In the genomic region with DNA sequence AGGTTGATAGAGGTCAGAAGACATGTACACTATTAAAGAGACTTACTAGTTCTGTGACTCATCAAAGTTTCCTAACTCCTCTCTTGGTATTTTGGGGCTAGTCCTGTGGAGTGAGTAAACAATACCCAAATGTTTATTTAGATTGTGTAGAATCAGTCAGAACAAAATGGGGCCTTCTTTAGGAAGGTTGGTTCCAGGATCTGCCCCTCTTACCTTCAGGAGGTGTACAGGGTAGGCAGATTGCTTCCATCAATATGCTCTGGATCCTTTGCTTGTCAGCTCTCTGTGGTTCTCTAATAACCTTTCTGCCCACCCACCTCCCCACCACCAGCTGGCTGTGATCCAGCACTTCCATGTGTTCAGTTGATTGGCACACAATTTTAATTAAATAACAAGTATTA, we compare ENCODE assay signal across 17 cellular contexts.
DNase-seq lines count a peak whose midpoint lies in the region; ATAC-seq, FAIRE-seq and TF ChIP-seq lines count a peak whose summit lies in the region.
"Had no signal": no experiment of that assay in that cellular context is flagged by ENCODE, and none has a peak within 500 bp of the region (broad histone marks: within the 10 kb centered on the region; RNA-seq: fewer than 3 reads in every experiment).

No MANE protein-coding gene starts in this region.

- H3K9me3 ChIP-seq in A549 (no peaks in the 10 kb centered on the region), HCT116 (ENCODE audit: control insufficient read depth in 1 of 2, insufficient read depth in 1 of 2, low read depth in 1 of 2, low read length in 2 of 2) (no peaks in the 10 kb centered on the region), RWPE2 (ENCODE audit: severe bottlenecking) (no peaks in the 10 kb centered on the region), MG63 (no peaks in the 10 kb centered on the region), sigmoid colon (no peaks in the 10 kb centered on the region)
- H3K9me3 ChIP-seq: neutrophil had no signal

- ATAC-seq in A549 (peak; percentile 30 to 86; a peak in 4 of 6 replicates), HCT116 (peak; percentile 59), RWPE2 (ENCODE audit: low read depth) (peak; percentile 84), HG02970 (IDR thresholded peaks at IDR 0.05; ENCODE audit: low FRiP score, unreplicated experiment) (no peak), HG02885 (IDR thresholded peaks at IDR 0.05; ENCODE audit: poor library complexity, unreplicated experiment) (no peak)
- ATAC-seq: T-helper 17 cell had no signal

- peak; percentile 17 to 55 for DNase-seq in A549 (ENCODE audit: low read depth in 1 of 2, low spot score in 1 of 2)
- DNase-seq in HCT116 (ENCODE audit: low read depth, low spot score): no peak
- DNase-seq in RWPE2 (ENCODE audit: low spot score): no peak
- peak; percentile 18 for DNase-seq in fibroblast of peridontal ligament (ENCODE audit: extremely low read depth)
- DNase-seq in MG63: no peak
- DNase-seq in sigmoid colon: no peak
- DNase-seq: activated CD4-positive, CD25-positive, alpha-beta regulatory T cell; activated effector memory CD4-positive, alpha-beta T cell treated with anti-CD3 and anti-CD28 coated beads, Interleukin-2, amount 50 U/mL, for 16 hours; anterior cingulate cortex; NCI-H1092; NCI-H774; T-helper 17 cell had no signal

- CTCF ChIA-PET in A549 (lab: Yijun Ruan, JAX) (no interaction called here), HCT116 (lab: Charles Lee) (interaction anchor here (1.4 kb wide), 1 partner anchor 283 kb away, joined by 6 read pairs; no protein-coding TSS in a partner anchor)

- no peaks in the 10 kb centered on the region for H3K79me2 ChIP-seq in HCT116 (ENCODE audit: insufficient read depth, low read length)
- H3K79me2 ChIP-seq: hepatocyte had no signal

- FAIRE-seq in A549 (lab: Jason Lieb, UNC): no peak
- FAIRE-seq: H1 had no signal

- H2AFZ ChIP-seq in HCT116 (ENCODE audit: low read depth, low read length, poor library complexity, severe bottlenecking): peak overlapping the region; percentile 91
- H2AFZ ChIP-seq: hepatocyte had no signal

- no TSS peak for BruUV-seq in HCT116 (replicated peaks; lab: Mats Ljungman, UMichigan)

- no peak for TF ChIP-seq POLR2A in A549 (IDR thresholded peaks at IDR 0.05; ENCODE audit: low read length)
- no peak for TF ChIP-seq POLR2A in HCT116 (IDR thresholded peaks at IDR 0.05; ENCODE audit: borderline replicate concordance, extremely low read depth, insufficient read depth, insufficient read length)
- TF ChIP-seq POLR2A in sigmoid colon (IDR thresholded peaks at IDR 0.05): no peak

- TF ChIP-seq EP300 in A549 (IDR thresholded peaks at IDR 0.05) (no peak), sigmoid colon (IDR thresholded peaks at IDR 0.05) (no peak)

- POLR2A ChIA-PET in A549 (lab: Yijun Ruan, JAX): no interaction called here
- POLR2A ChIA-PET in HCT116 (lab: Charles Lee): no interaction called here

- no peak overlapping the region for H3K9ac ChIP-seq in HCT116 (ENCODE audit: low read length)

- H3K9me2 ChIP-seq in HCT116 (ENCODE audit: insufficient read depth): no peaks in the 10 kb centered on the region

- TF ChIP-seq CTCF in A549 (IDR thresholded peaks at IDR 0.05) (no peak), HCT116 (IDR thresholded peaks at IDR 0.05 in 2 of 3, conservative IDR thresholded peaks at IDR 0.05 in 1 of 3; ENCODE audit: borderline replicate concordance in 1 of 3, insufficient read depth in 1 of 3, low read depth in 2 of 3, low read length in 2 of 3) (no peak), RWPE2 (IDR thresholded peaks at IDR 0.05; ENCODE audit: poor library complexity, severe bottlenecking) (no peak), sigmoid colon (IDR thresholded peaks at IDR 0.05) (no peak)

- H3K4me2 ChIP-seq in A549: peak overlapping the region; percentile 73
- peak overlapping the region; percentile 40; the same call in 1 of the 2 replicates for H3K4me2 ChIP-seq in HCT116 (ENCODE audit: low read length)
- H3K4me2 ChIP-seq: hepatocyte had no signal

- RAD21 ChIA-PET in HCT116 (lab: Charles Lee; ENCODE audit: low non-redundant PET in 1 of 2, low total read pairs in 2 of 2, uncharacterized antibody in 2 of 2, unreplicated experiment in 2 of 2): no interaction called here

- no peaks in the 10 kb centered on the region for H3K27me3 ChIP-seq in HCT116 (ENCODE audit: insufficient read depth, low read length)
- no peaks in the 10 kb centered on the region for H3K27me3 ChIP-seq in RWPE2 (ENCODE audit: insufficient read depth, poor library complexity, severe bottlenecking)
- no peaks in the 10 kb centered on the region for H3K27me3 ChIP-seq in MG63
- H3K27me3 ChIP-seq in sigmoid colon: no peaks in the 10 kb centered on the region
- H3K27me3 ChIP-seq: hepatocyte had no signal

- intact Hi-C loops in HCT116 (cut with micrococcal nuclease): no loop called here
- intact Hi-C loops in sigmoid colon (cut with DNase I): no loop called here

- no peaks in the 10 kb centered on the region for H4K20me1 ChIP-seq in HCT116 (ENCODE audit: insufficient read depth)

- H3K27ac ChIP-seq in A549 (peak overlapping the region; percentile 49 to 61; a peak in 4 of 6 replicates), HCT116 (ENCODE audit: low read depth, low read length) (no peak overlapping the region), RWPE2 (ENCODE audit: poor library complexity, severe bottlenecking) (no peak overlapping the region), sigmoid colon (no peak overlapping the region)
- H3K27ac ChIP-seq: hepatocyte, neutrophil had no signal

- H3K4me3 ChIP-seq in A549 (no peak overlapping the region), HCT116 (replicated peaks in 1 of 2; ENCODE audit: low read depth in 1 of 2, low read length in 2 of 2) (no peak overlapping the region), RWPE2 (ENCODE audit: severe bottlenecking) (no peak overlapping the region), MG63 (no peak overlapping the region), sigmoid colon (no peak overlapping the region)
- H3K4me3 ChIP-seq: hepatocyte had no signal

- peaks cover 62% of the 10 kb centered on the region for H3K4me1 ChIP-seq in A549
- H3K4me1 ChIP-seq in HCT116 (ENCODE audit: control insufficient read depth in 1 of 2, insufficient read depth in 2 of 2, low read length in 2 of 2): peaks cover 4 to 6% of the 10 kb centered on the region in 2 experiments; a peak in 3 of 4 replicates
- H3K4me1 ChIP-seq in RWPE2 (ENCODE audit: insufficient read depth, poor library complexity, severe bottlenecking): peaks cover 16% of the 10 kb centered on the region
- H3K4me1 ChIP-seq in sigmoid colon: peaks cover 0 to 19% (median 11%) of the 10 kb centered on the region in 4 donors

- H3K36me3 ChIP-seq in HCT116 (ENCODE audit: control insufficient read depth in 1 of 2, insufficient read depth in 2 of 2, low read length in 2 of 2) (no peaks in the 10 kb centered on the region), RWPE2 (ENCODE audit: low read depth) (no peaks in the 10 kb centered on the region), MG63 (no peaks in the 10 kb centered on the region), sigmoid colon (no peaks in the 10 kb centered on the region)
- H3K36me3 ChIP-seq: neutrophil had no signal

- TF ChIP-seq RAD21 in A549 (conservative IDR thresholded peaks at IDR 0.05 in 1 of 2, IDR thresholded peaks at IDR 0.05 in 1 of 2) (no peak), HCT116 (IDR thresholded peaks at IDR 0.05; ENCODE audit: low read depth) (no peak)

TF ChIP-seq in A549, 52 proteins besides CTCF, POLR2A, EP300 and RAD21:
- TF ChIP-seq FOSL2 (IDR thresholded peaks at IDR 0.05) (no peak), FOSL2 (CRISPR knock-in tag; IDR thresholded peaks at IDR 0.05) (peak; percentile 82), RFX5 (IDR thresholded peaks at IDR 0.05) (no peak), CEBPB (IDR thresholded peaks at IDR 0.05) (peak in 1 of 2 experiments; percentile 68; a peak in 2 of 4 replicates), ZNF302 (CRISPR knock-in tag; IDR thresholded peaks at IDR 0.05) (no peak), NPAS2 (CRISPR knock-in tag; IDR thresholded peaks at IDR 0.05; ENCODE audit: borderline replicate concordance) (no peak)
- TF ChIP-seq, protein P1, sequence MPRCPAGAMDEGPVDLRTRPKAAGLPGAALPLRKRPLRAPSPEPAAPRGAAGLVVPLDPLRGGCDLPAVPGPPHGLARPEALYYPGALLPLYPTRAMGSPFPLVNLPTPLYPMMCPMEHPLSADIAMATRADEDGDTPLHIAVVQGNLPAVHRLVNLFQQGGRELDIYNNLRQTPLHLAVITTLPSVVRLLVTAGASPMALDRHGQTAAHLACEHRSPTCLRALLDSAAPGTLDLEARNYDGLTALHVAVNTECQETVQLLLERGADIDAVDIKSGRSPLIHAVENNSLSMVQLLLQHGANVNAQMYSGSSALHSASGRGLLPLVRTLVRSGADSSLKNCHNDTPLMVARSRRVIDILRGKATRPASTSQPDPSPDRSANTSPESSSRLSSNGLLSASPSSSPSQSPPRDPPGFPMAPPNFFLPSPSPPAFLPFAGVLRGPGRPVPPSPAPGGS (IDR thresholded peaks at IDR 0.05): no peak

TF ChIP-seq in HCT116, 20 proteins besides CTCF, POLR2A, EP300 and RAD21:
- peak; percentile 27; the same call in 1 of the 2 replicates for TF ChIP-seq FOSL1 (IDR thresholded peaks at IDR 0.05; ENCODE audit: low read depth)
- no peak for TF ChIP-seq ZFX (IDR thresholded peaks at IDR 0.05)
TF ChIP-seq in HCT116: peak in this region for 1.

Comparison
In these comparisons a context has a peak if more than half of its experiments do, and no peak if none do; other contexts are left out.
1. ATAC-seq: peak in A549 (2 of 2), HCT116 (single experiment) and RWPE2 (single experiment); none in HG02970 (single experiment) and HG02885 (single experiment).
2. DNase-seq: peak in A549 (2 of 2) and fibroblast of peridontal ligament (single experiment); none in HCT116 (single experiment), RWPE2 (single experiment), MG63 (single experiment) and sigmoid colon (single experiment).
3. H3K27ac ChIP-seq: peak in A549 (2 of 2); none in HCT116 (single experiment), RWPE2 (single experiment) and sigmoid colon (0 of 4).